In the genomic region with DNA sequence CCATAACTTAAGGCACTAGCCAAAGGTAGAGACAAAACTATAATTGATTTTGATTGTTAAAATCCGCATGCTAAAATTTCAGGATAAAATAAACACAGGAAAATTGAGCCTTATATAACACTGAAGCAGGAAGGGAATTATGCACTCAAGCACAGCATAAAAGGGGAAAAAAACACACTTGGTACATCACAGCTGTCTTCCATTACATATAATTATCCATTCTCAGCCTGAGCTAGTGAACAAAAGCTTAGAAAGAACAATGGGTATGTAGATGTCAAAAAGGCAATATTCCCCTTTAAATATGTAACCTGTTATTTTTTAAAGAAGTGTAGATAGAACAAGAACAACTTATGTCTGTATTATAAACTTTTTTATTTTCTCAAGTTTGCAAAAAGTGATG, we compare ENCODE assay signal across 18 cellular contexts.
A peak's percentile ranks its signal among the peaks of the same experiment; 100 is the strongest.
DNase-seq lines count a peak whose midpoint lies in the region; ATAC-seq and TF ChIP-seq lines count a peak whose summit lies in the region.
"Had no signal": no experiment of that assay in that cellular context is flagged by ENCODE, and none has a peak within 500 bp of the region (broad histone marks: within the 10 kb centered on the region; RNA-seq: fewer than 3 reads in every experiment).

No MANE protein-coding gene starts in this region.

- no peak overlapping the region for H3K4me3 ChIP-seq in WERI-Rb-1 (ENCODE audit: low read depth, low read length)
- H3K4me3 ChIP-seq: uterus had no signal

- H3K27ac ChIP-seq in WERI-Rb-1: no peak overlapping the region
- H3K27ac ChIP-seq: uterus had no signal

- H3K9me3 ChIP-seq in WERI-Rb-1 (ENCODE audit: severe bottlenecking): no peaks in the 10 kb centered on the region
- H3K9me3 ChIP-seq: uterus had no signal

- no peak for TF ChIP-seq CTCF in WERI-Rb-1 (IDR thresholded peaks at IDR 0.05; ENCODE audit: low read depth, low read length)

- no peaks in the 10 kb centered on the region for H3K27me3 ChIP-seq in WERI-Rb-1 (ENCODE audit: insufficient read depth, low read depth, severe bottlenecking)
- H3K27me3 ChIP-seq: uterus had no signal

- DNase-seq in NCI-H1092 (lab: John Stamatoyannopoulos, UW): peak; percentile 19
- DNase-seq in NCI-H146 treated with DMSO at 0.1 percent for 48 hours (lab: John Stamatoyannopoulos, UW; ENCODE audit: unreplicated experiment): peak; percentile 81
- peak; percentile 89 for DNase-seq in NCI-H748 treated with DMSO at 0.1 percent for 48 hours (lab: John Stamatoyannopoulos, UW)
- DNase-seq in left kidney (ENCODE audit: low read depth, low spot score): peak; percentile 21
- DNase-seq in WERI-Rb-1: no peak
- no peak for DNase-seq in glomerular visceral epithelial cell (ENCODE audit: extremely low spot score)
- DNase-seq: activated CD4-positive, alpha-beta T cell treated with anti-CD3 and anti-CD28 coated beads for 1 hour; activated naive CD4-positive, alpha-beta T cell treated with anti-CD3 and anti-CD28 coated beads, Interleukin-2, amount 10 ng/mL, durations not matched to agents 7 days and 5 days; AML-193; CD8-positive, alpha-beta T cell; mesenchymal stem cell; nucleus accumbens; OCI-M1; Right ventricle myocardium superior; stimulated activated CD4-positive, alpha-beta T cell treated with anti-CD3 and anti-CD28 coated beads, Interleukin-2, amount 100 ng/mL, for 48 hours; stimulated activated naive B cell treated with anti-CD40 and anti-IgM and Interleukin-4, amounts not matched to agents 10 μg/mL and 1 μg/mL and 100 μg/mL, for 72 hours; uterus had no signal

- no peak for ATAC-seq in GM18907 (IDR thresholded peaks at IDR 0.05; ENCODE audit: unreplicated experiment)
- ATAC-seq: CD8-positive, alpha-beta T cell; stimulated activated naive B cell treated with anti-CD40 and anti-IgM and Interleukin-4, amounts not matched to agents 10 μg/mL and 1 μg/mL and 100 μg/mL, for 72 hours had no signal

- H3K36me3 ChIP-seq in WERI-Rb-1: no peaks in the 10 kb centered on the region; the same call in 1 of the 2 replicates
- H3K36me3 ChIP-seq: uterus had no signal

Comparison
In these comparisons a context has a peak if more than half of its experiments do, and no peak if none do; other contexts are left out.
1. DNase-seq: peak in NCI-H1092 (single experiment), NCI-H146 treated with DMSO at 0.1 percent for 48 hours (single experiment), NCI-H748 treated with DMSO at 0.1 percent for 48 hours (single experiment) and left kidney (single experiment); none in WERI-Rb-1 (single experiment) and glomerular visceral epithelial cell (single experiment).